20 cellular contexts compared by ENCODE assay signal in the genomic region with DNA sequence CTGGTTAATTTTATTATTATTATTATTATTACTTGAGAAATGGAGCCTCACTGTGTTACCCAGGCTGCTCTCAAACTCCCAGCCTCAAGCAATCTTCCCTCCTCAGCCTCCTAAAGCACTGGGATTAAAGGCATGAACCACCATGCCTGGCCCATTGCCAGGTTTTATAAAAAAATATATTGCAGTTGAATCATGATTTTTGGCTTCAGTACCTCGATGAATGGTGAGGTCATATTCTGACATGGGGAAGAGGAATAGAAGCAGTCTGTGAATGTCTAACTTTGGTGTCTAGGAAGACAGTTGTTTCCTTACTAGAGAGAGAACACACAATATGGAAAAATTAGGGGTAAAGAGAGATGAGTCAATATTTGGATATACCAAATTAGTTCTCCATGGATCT. TPM values are rescaled to one million over a fixed set of nuclear protein-coding genes. Genes with fewer than 3 reads are reported as not detected.
DNase-seq lines count a peak whose midpoint lies in the region; ATAC-seq, FAIRE-seq and TF ChIP-seq lines count a peak whose summit lies in the region.
"Had no signal": no experiment of that assay in that cellular context is flagged by ENCODE, and none has a peak within 500 bp of the region (broad histone marks: within the 10 kb centered on the region; RNA-seq: fewer than 3 reads in every experiment).

No MANE protein-coding gene starts in this region.

- no peak overlapping the region for H3K9ac ChIP-seq in PC-3 (ENCODE audit: low read length)
- H3K9ac ChIP-seq: BLaER1 treated with 17β-estradiol and CSF1 and Interleukin-3, amounts not matched to agents 10 nM and 100 nM had no signal

- H3K27me3 Mint-ChIP-seq in activated CD4-positive, alpha-beta T cell treated with anti-CD3 and anti-CD28 coated beads, Interleukin-2, amount 10 ng/mL, durations not matched to agents 24 days and 14 days, result no peaks in the 10 kb centered on the region

- H4K20me1 ChIP-seq in PC-3 (ENCODE audit: low read length), result no peaks in the 10 kb centered on the region
- H4K20me1 ChIP-seq: BLaER1 treated with 17β-estradiol and CSF1 and Interleukin-3, amounts not matched to agents 10 nM and 100 nM had no signal

- no peak overlapping the region for H2AFZ ChIP-seq in PC-3 (ENCODE audit: low read length)

- no peak overlapping the region for H3K27ac ChIP-seq in PC-3 (ENCODE audit: low read length)
- H3K27ac ChIP-seq: 22Rv1; BLaER1 treated with 17β-estradiol and CSF1 and Interleukin-3, amounts not matched to agents 10 nM and 100 nM; SJSA1 had no signal

- TF ChIP-seq CTCF in PC-3 (conservative IDR thresholded peaks at IDR 0.05; ENCODE audit: low read depth, low read length) (no peak), epithelial cell of esophagus (IDR thresholded peaks at IDR 0.05; ENCODE audit: insufficient read depth, low read depth, low read length, missing control alignments) (no peak)

- H3K9me3 ChIP-seq in PC-3 (ENCODE audit: low read length), result no peaks in the 10 kb centered on the region
- H3K9me3 ChIP-seq: BLaER1 treated with 17β-estradiol and CSF1 and Interleukin-3, amounts not matched to agents 10 nM and 100 nM; SJSA1 had no signal

- H3K4me1 Mint-ChIP-seq in activated CD4-positive, alpha-beta T cell treated with anti-CD3 and anti-CD28 coated beads, Interleukin-2, amount 10 ng/mL, durations not matched to agents 24 days and 14 days, result no peaks in the 10 kb centered on the region

- H3F3A ChIP-seq in PC-3 (ENCODE audit: low read length, unreplicated experiment), result no peaks in the 10 kb centered on the region

- H3K9me3 Mint-ChIP-seq in activated CD4-positive, alpha-beta T cell treated with anti-CD3 and anti-CD28 coated beads, Interleukin-2, amount 10 ng/mL, durations not matched to agents 24 days and 14 days, result no peaks in the 10 kb centered on the region

- CTCF ChIA-PET in PC-3 (lab: Charles Lee), result no interaction called here

- H3K36me3 Mint-ChIP-seq in activated CD4-positive, alpha-beta T cell treated with anti-CD3 and anti-CD28 coated beads, Interleukin-2, amount 10 ng/mL, durations not matched to agents 24 days and 14 days (ENCODE audit: low read depth), result no peaks in the 10 kb centered on the region

- no peak for FAIRE-seq in urothelium cell line (lab: Jason Lieb, UNC)
- FAIRE-seq: GM12878, GM18507, K562 had no signal

- H3K36me3 ChIP-seq in PC-3 (ENCODE audit: low read depth, low read length), result no peaks in the 10 kb centered on the region
- H3K36me3 ChIP-seq: BLaER1 treated with 17β-estradiol and CSF1 and Interleukin-3, amounts not matched to agents 10 nM and 100 nM; HAP-1; SJSA1 had no signal

- no peaks in the 10 kb centered on the region for H3K79me2 ChIP-seq in PC-3 (ENCODE audit: low read length)

- no peaks in the 10 kb centered on the region for H3K9me2 ChIP-seq in PC-3 (replicated peaks; ENCODE audit: low read length)

- no peak overlapping the region for H3K4me3 Mint-ChIP-seq in activated CD4-positive, alpha-beta T cell treated with anti-CD3 and anti-CD28 coated beads, Interleukin-2, amount 10 ng/mL, durations not matched to agents 24 days and 14 days

- intact Hi-C loops in PC-3 (cut with micrococcal nuclease), result no loop called here
- intact Hi-C loops in activated CD4-positive, alpha-beta T cell treated with anti-CD3 and anti-CD28 coated beads, Interleukin-2, amount 10 ng/mL, durations not matched to agents 24 days and 14 days (cut with micrococcal nuclease), result no loop called here

- H3K4me2 ChIP-seq in PC-3 (ENCODE audit: low read length), result 0 out of 2 replicates have a peak overlapping the region, but pooled peaks have one; percentile 34
- H3K4me2 ChIP-seq: BLaER1 treated with 17β-estradiol and CSF1 and Interleukin-3, amounts not matched to agents 10 nM and 100 nM had no signal

- peaks cover 9% of the 10 kb centered on the region for H3K4me1 ChIP-seq in PC-3 (ENCODE audit: insufficient read depth, low read length)
- H3K4me1 ChIP-seq: BLaER1 treated with 17β-estradiol and CSF1 and Interleukin-3, amounts not matched to agents 10 nM and 100 nM; HAP-1; SJSA1 had no signal

- no peaks in the 10 kb centered on the region for H3K27me3 ChIP-seq in PC-3 (ENCODE audit: low read length)
- H3K27me3 ChIP-seq: BLaER1 treated with 17β-estradiol and CSF1 and Interleukin-3, amounts not matched to agents 10 nM and 100 nM; SJSA1 had no signal

- ATAC-seq in PC-3 (peak; percentile 31), HG03039 (IDR thresholded peaks at IDR 0.05; ENCODE audit: unreplicated experiment) (no peak), GM21717 (IDR thresholded peaks at IDR 0.05; ENCODE audit: unreplicated experiment) (no peak)
- ATAC-seq: GM12878, K562 had no signal

- H3K4me3 ChIP-seq in PC-3 (ENCODE audit: low read length), result no peak overlapping the region
- H3K4me3 ChIP-seq in epithelial cell of esophagus (ENCODE audit: low read length), result no peak overlapping the region
- H3K4me3 ChIP-seq: BLaER1 treated with 17β-estradiol and CSF1 and Interleukin-3, amounts not matched to agents 10 nM and 100 nM; GM12878; HAP-1; K562; SJSA1 had no signal

- POLR2A ChIA-PET in PC-3 (lab: Charles Lee; ENCODE audit: unreplicated experiment), result no interaction called here

- no peak overlapping the region for H3K27ac Mint-ChIP-seq in activated CD4-positive, alpha-beta T cell treated with anti-CD3 and anti-CD28 coated beads, Interleukin-2, amount 10 ng/mL, durations not matched to agents 24 days and 14 days

- DNase-seq in DMS 273 (lab: John Stamatoyannopoulos, UW; ENCODE audit: unreplicated experiment) (peak; percentile 6), DMS 273 treated with DMSO at 0.1 percent for 48 hours (lab: John Stamatoyannopoulos, UW) (no peak), PC-3 (peak; percentile 81), epithelial cell of esophagus (ENCODE audit: low read depth) (peak; percentile 90), urothelium cell line (ENCODE audit: low spot score) (peak; percentile 26)
- no peak for DNase-seq in activated CD4-positive, alpha-beta T cell treated with anti-CD3 and anti-CD28 coated beads, Interleukin-2, amount 10 ng/mL, durations not matched to agents 24 days and 14 days
- DNase-seq: NCI-H1048, NCI-H146, NCI-H2107, NCI-H82 had no signal

- no TSS peak for BruUV-seq in PC-3 (replicated peaks; lab: Mats Ljungman, UMichigan)

RNA-seq across cellular contexts. Expression of gene CCSER1, which starts 32.0 kb away (rescaled TPM):
- total RNA-seq in PC-3 (2014; rRNA removed), result 6.0 and 10.1 TPM in 2 replicates
- not detected in 2 replicates for total RNA-seq in activated CD4-positive, alpha-beta T cell treated with anti-CD3 and anti-CD28 coated beads, Interleukin-2, amount 10 ng/mL, durations not matched to agents 24 days and 14 days
- total RNA-seq: K562, RPMI7951, SJSA1 had no signal

Comparison
In these comparisons a context has a peak if more than half of its experiments do, and no peak if none do; other contexts are left out.
1. DNase-seq: peak in DMS 273 (single experiment), PC-3 (single experiment), epithelial cell of esophagus (single experiment) and urothelium cell line (single experiment); none in DMS 273 treated with DMSO at 0.1 percent for 48 hours (single experiment) and activated CD4-positive, alpha-beta T cell treated with anti-CD3 and anti-CD28 coated beads, Interleukin-2, amount 10 ng/mL, durations not matched to agents 24 days and 14 days (single experiment).